In the genomic region with DNA sequence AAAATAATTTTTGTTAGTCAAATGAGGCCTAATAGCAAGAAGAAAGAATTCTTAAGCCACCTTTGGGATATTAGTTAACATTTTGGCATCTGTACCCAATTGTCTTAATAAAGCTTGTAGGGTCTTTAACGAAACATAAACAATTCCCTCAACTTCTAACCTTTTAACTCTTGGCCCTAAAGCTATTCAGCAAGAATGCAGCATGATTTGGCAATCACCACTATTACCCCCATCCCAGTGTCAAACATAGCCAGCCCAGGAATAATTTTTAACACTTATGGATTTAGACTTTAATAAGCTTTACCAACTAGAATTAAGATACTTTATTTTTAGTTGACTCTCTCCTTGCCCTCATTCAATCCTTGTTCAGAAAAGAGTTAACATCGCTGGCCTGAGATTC, we compare ENCODE assay signal across 22 cellular contexts. TPM values are rescaled to one million over a fixed set of nuclear protein-coding genes. Genes with fewer than 3 reads are reported as not detected.
DNase-seq lines count a peak whose midpoint lies in the region; ATAC-seq and TF ChIP-seq lines count a peak whose summit lies in the region.
"Had no signal": no experiment of that assay in that cellular context is flagged by ENCODE, and none has a peak within 500 bp of the region (broad histone marks: within the 10 kb centered on the region; RNA-seq: fewer than 3 reads in every experiment).

No MANE protein-coding gene starts in this region.

- CTCF ChIA-PET in CD4-positive, alpha-beta memory T cell (lab: Charles Lee; ENCODE audit: partially characterized antibody): interaction anchor here (1.2 to 1.3 kb wide), 2 partner anchors 186 to 190 kb away, joined by 4 to 5 read pairs; no protein-coding TSS in a partner anchor

- no peak for TF ChIP-seq CTCF in brain microvascular endothelial cell (IDR thresholded peaks at IDR 0.05; ENCODE audit: low read depth, low read length, missing control alignments)
- TF ChIP-seq CTCF in neural crest cell (conservative IDR thresholded peaks at IDR 0.05): no peak
- TF ChIP-seq CTCF in GM10266 (IDR thresholded peaks at IDR 0.05; ENCODE audit: control insufficient read depth, insufficient read depth, low read depth, missing control alignments): no peak

- H3K4me1 ChIP-seq in CD4-positive, alpha-beta memory T cell (ENCODE audit: insufficient read depth, low read length): no peaks in the 10 kb centered on the region
- H3K4me1 ChIP-seq: adrenal gland had no signal

- H3K9me3 ChIP-seq in CD4-positive, alpha-beta memory T cell (ENCODE audit: control insufficient read depth in 1 of 2, low read length in 2 of 2): no peaks in the 10 kb centered on the region
- H3K9me3 ChIP-seq: adrenal gland, esophagus squamous epithelium, suprapubic skin had no signal

- POLR2A ChIA-PET in CD4-positive, alpha-beta memory T cell (lab: Charles Lee; ENCODE audit: partially characterized antibody): interaction anchor here (0.9 kb wide), 1 partner anchor 12 kb away, joined by 3 read pairs; no protein-coding TSS in a partner anchor

- no peak for ATAC-seq in left ventricle myocardium superior

- no peak overlapping the region for H3K4me3 Mint-ChIP-seq in neural crest cell
- H3K4me3 Mint-ChIP-seq in CD4-positive, alpha-beta memory T cell: no peak overlapping the region
- H3K4me3 Mint-ChIP-seq: CD4-positive, CD25-positive, alpha-beta regulatory T cell; H9 had no signal

- no peaks in the 10 kb centered on the region for H3K27me3 Mint-ChIP-seq in neural crest cell (ENCODE audit: low read depth)
- H3K27me3 Mint-ChIP-seq in CD4-positive, alpha-beta memory T cell: no peaks in the 10 kb centered on the region
- H3K27me3 Mint-ChIP-seq: CD4-positive, CD25-positive, alpha-beta regulatory T cell had no signal

- peaks cover 2% of the 10 kb centered on the region for H3K36me3 ChIP-seq in brain microvascular endothelial cell (replicated peaks)
- no peaks in the 10 kb centered on the region for H3K36me3 ChIP-seq in CD4-positive, alpha-beta memory T cell (ENCODE audit: insufficient read depth, low read length)

- peaks cover 32% of the 10 kb centered on the region for H3K4me1 Mint-ChIP-seq in neural crest cell
- H3K4me1 Mint-ChIP-seq in CD4-positive, alpha-beta memory T cell: no peaks in the 10 kb centered on the region
- H3K4me1 Mint-ChIP-seq: CD4-positive, CD25-positive, alpha-beta regulatory T cell had no signal

- no peaks in the 10 kb centered on the region for H3K9me3 Mint-ChIP-seq in neural crest cell
- H3K9me3 Mint-ChIP-seq in CD4-positive, alpha-beta memory T cell: no peaks in the 10 kb centered on the region
- H3K9me3 Mint-ChIP-seq: CD4-positive, CD25-positive, alpha-beta regulatory T cell; H9 had no signal

- intact Hi-C loops in CD4-positive, alpha-beta memory T cell (cut with micrococcal nuclease): no loop called here
- intact Hi-C loops in left ventricle myocardium superior (cut with micrococcal nuclease): no loop called here

- peaks cover 12% of the 10 kb centered on the region for H3K36me3 Mint-ChIP-seq in neural crest cell (ENCODE audit: low read depth)
- peaks cover 16 to 21% of the 10 kb centered on the region in 2 donors for H3K36me3 Mint-ChIP-seq in CD4-positive, alpha-beta memory T cell

- in situ Hi-C loops in brain microvascular endothelial cell (cut with HindIII; ENCODE audit: low pct_ligation_motif_present, low sequenced_read_pairs): no loop called here

- H3K27ac ChIP-seq in brain microvascular endothelial cell: peak overlapping the region; percentile 62
- H3K27ac ChIP-seq in CD4-positive, alpha-beta memory T cell (ENCODE audit: low read depth, low read length): no peak overlapping the region
- H3K27ac ChIP-seq: adrenal gland, suprapubic skin, VCaP had no signal

- no peak overlapping the region for H3K4me3 ChIP-seq in brain microvascular endothelial cell (ENCODE audit: low read depth, low read length)
- no peak overlapping the region for H3K4me3 ChIP-seq in CD4-positive, alpha-beta memory T cell (ENCODE audit: low read length in 2 of 2)
- H3K4me3 ChIP-seq: adrenal gland, esophagus squamous epithelium, MG63, suprapubic skin had no signal

- peak overlapping the region; percentile 17 for H3K27ac Mint-ChIP-seq in neural crest cell (ENCODE audit: unreplicated experiment)
- H3K27ac Mint-ChIP-seq in CD4-positive, alpha-beta memory T cell: no peak overlapping the region
- H3K27ac Mint-ChIP-seq: H9 had no signal

- no peaks in the 10 kb centered on the region for H3K27me3 ChIP-seq in brain microvascular endothelial cell (replicated peaks)
- H3K27me3 ChIP-seq in CD4-positive, alpha-beta memory T cell (ENCODE audit: insufficient read depth, low read length): no peaks in the 10 kb centered on the region
- H3K27me3 ChIP-seq: adrenal gland, esophagus squamous epithelium, MG63, suprapubic skin had no signal

- DNase-seq in HCEC 1CT (peak; percentile 32), brain microvascular endothelial cell (no peak), neural crest cell (ENCODE audit: low read depth, low spot score) (no peak), left ventricle myocardium superior (no peak), GM10266 (ENCODE audit: extremely low spot score) (no peak)
- no peak for DNase-seq in CD4-positive, alpha-beta memory T cell
- DNase-seq: activated effector memory CD4-positive, alpha-beta T cell treated with anti-CD3 and anti-CD28 coated beads, Interleukin-2, amount 50 U/mL, for 16 hours; adrenal gland; CD4-positive, CD25-positive, alpha-beta regulatory T cell; central memory CD4-positive, alpha-beta T cell; effector memory CD4-positive, alpha-beta T cell; esophagus squamous epithelium; H9; NCI-H1436 treated with DMSO at 0.1 percent for 48 hours; NCI-H2171; OCI-M1; retina; SIG-M5; T-helper 2 cell had no signal

RNA-seq across cellular contexts. Expression of gene SLC16A4, which starts 2.5 kb away (rescaled TPM):
- total RNA-seq in neural crest cell: 0.96 and 1.8 TPM in 2 replicates
- total RNA-seq in CD4-positive, alpha-beta memory T cell: under 1 TPM; 0.39 to 0.90 TPM
- polyA plus RNA-seq in CD4-positive, alpha-beta memory T cell: under 1 TPM; 0.29 to 0.73 TPM
- total RNA-seq in left ventricle myocardium superior: 2.1 TPM
- total RNA-seq: CD4-positive, CD25-positive, alpha-beta regulatory T cell had no signal

RNA-seq across cellular contexts. Expression of gene LAMTOR5, which starts 14.2 kb away (rescaled TPM):
- total RNA-seq in neural crest cell: 116 and 128 TPM in 2 replicates
- 10 to 100 TPM; 64.5 to 69.6 TPM for total RNA-seq in CD4-positive, alpha-beta memory T cell
- 100 to 1,000 TPM; 264 to 325 TPM for polyA plus RNA-seq in CD4-positive, alpha-beta memory T cell
- 265 TPM for total RNA-seq in left ventricle myocardium superior

RNA-seq across cellular contexts. Expression of gene RBM15, which starts 54.1 kb away (rescaled TPM):
- total RNA-seq in neural crest cell (52.6 and 54.0 TPM in 2 replicates), left ventricle myocardium superior (14.1 TPM)
- 10 to 100 TPM; 47.7 to 51.4 TPM for total RNA-seq in CD4-positive, alpha-beta memory T cell
- 10 to 100 TPM in 1 of 2 donors, 1 to 10 TPM in 1; 6.8 to 10.8 TPM for polyA plus RNA-seq in CD4-positive, alpha-beta memory T cell

RNA-seq across cellular contexts. Expression of gene PROK1, which starts 57.7 kb away (rescaled TPM):
- total RNA-seq in neural crest cell (not detected in 2 replicates), left ventricle myocardium superior (not detected)
- total RNA-seq in CD4-positive, alpha-beta memory T cell: not detected
- not detected for polyA plus RNA-seq in CD4-positive, alpha-beta memory T cell
- total RNA-seq: CD4-positive, CD25-positive, alpha-beta regulatory T cell; H9 had no signal
- polyA plus RNA-seq: CD4-positive, CD25-positive, alpha-beta regulatory T cell had no signal
